ENCODE assay signal across 20 cellular contexts in genomic region chr22:48844096-48844675, GRCh38.
DNase-seq lines count a peak whose midpoint lies in the region; ATAC-seq, FAIRE-seq and TF ChIP-seq lines count a peak whose summit lies in the region.
"Had no signal": no experiment of that assay in that cellular context is flagged by ENCODE, and none has a peak within 500 bp of the region (broad histone marks: within the 10 kb centered on the region; RNA-seq: fewer than 3 reads in every experiment).

No MANE protein-coding gene starts in this region.

- no peak for TF ChIP-seq POLR2A in spleen (IDR thresholded peaks at IDR 0.05)

- H4K91ac ChIP-seq in trophoblast cell (ENCODE audit: low read depth, low read length) = no peak overlapping the region

- TF ChIP-seq CTCF in kidney (IDR thresholded peaks at IDR 0.05; ENCODE audit: borderline replicate concordance, extremely low read depth, insufficient read depth) = no peak
- no peak for TF ChIP-seq CTCF in spleen (IDR thresholded peaks at IDR 0.05 in 8 of 11, conservative IDR thresholded peaks at IDR 0.05 in 3 of 11)
- TF ChIP-seq CTCF in natural killer cell (IDR thresholded peaks at IDR 0.05) = no peak
- no peak for TF ChIP-seq CTCF in CD14-positive monocyte (IDR thresholded peaks at IDR 0.05)

- no peak for FAIRE-seq in kidney (lab: Jason Lieb, UNC)
- FAIRE-seq: G401.6, GM12892, H54 had no signal

- H3K27me3 Mint-ChIP-seq in natural killer cell (ENCODE audit: low read depth in 2 of 2) = peaks cover 0 to 16% of the 10 kb centered on the region in 2 donors
- H3K27me3 Mint-ChIP-seq in CD14-positive monocyte (ENCODE audit: low read depth in 3 of 3) = peaks cover 0 to 2% (median 0%) of the 10 kb centered on the region in 3 donors
- H3K27me3 Mint-ChIP-seq: CD4-positive, CD25-positive, alpha-beta regulatory T cell had no signal

- peaks cover 4 to 17% of the 10 kb centered on the region in 2 donors for H3K4me1 Mint-ChIP-seq in natural killer cell
- no peaks in the 10 kb centered on the region for H3K4me1 Mint-ChIP-seq in CD14-positive monocyte

- H3K36me3 ChIP-seq in kidney (ENCODE audit: control insufficient read depth in 1 of 2, insufficient read depth in 2 of 2, low read length in 2 of 2) (no peaks in the 10 kb centered on the region), trophoblast cell (ENCODE audit: control insufficient read depth in 1 of 2, insufficient read depth in 2 of 2, low read length in 2 of 2) (no peaks in the 10 kb centered on the region), spleen (no peaks in the 10 kb centered on the region)
- H3K36me3 ChIP-seq: HAP-1 had no signal

- H4K12ac ChIP-seq in trophoblast cell (ENCODE audit: low read depth, low read length) = no peak overlapping the region

- H3K23ac ChIP-seq in trophoblast cell (ENCODE audit: low read length) = peak overlapping the region; percentile 27

- H3K27ac Mint-ChIP-seq in natural killer cell (no peak overlapping the region), CD14-positive monocyte (no peak overlapping the region)
- H3K27ac Mint-ChIP-seq: CD4-positive, CD25-positive, alpha-beta regulatory T cell; CD8-positive, alpha-beta T cell; HFFc6 had no signal

- no peak overlapping the region for H2AFZ ChIP-seq in trophoblast cell (ENCODE audit: insufficient read depth, low read length, poor library complexity)

- intact Hi-C loops in Right ventricle myocardium superior (cut with DNase I) = no loop called here
- intact Hi-C loops in cardiac septum (cut with DNase I) = no loop called here
- intact Hi-C loops in kidney (cut with DNase I) = no loop called here
- intact Hi-C loops in spleen (cut with DNase I; ENCODE audit: low total_unique reads) = no loop called here
- intact Hi-C loops in natural killer cell (cut with micrococcal nuclease) = no loop called here
- intact Hi-C loops in CD14-positive monocyte (cut with micrococcal nuclease) = no loop called here

- H2BK5ac ChIP-seq in trophoblast cell (ENCODE audit: low read depth, low read length, poor library complexity) = no peak overlapping the region

- DNase-seq in Right ventricle myocardium superior (peak; percentile 17), cardiac septum (ENCODE audit: low spot score) (no peak), kidney (peak; percentile 43), trophoblast cell (no peak), spleen (peak; percentile 38), natural killer cell (no peak), CD14-positive monocyte (ENCODE audit: low spot score) (no peak), NCI-H1092 treated with DMSO at 0.1 percent for 48 hours (lab: John Stamatoyannopoulos, UW) (no peak)
- DNase-seq: C1 segment of cervical spinal cord; Caco-2; CD4-positive, CD25-positive, alpha-beta regulatory T cell; CD8-positive, alpha-beta T cell; DMS153; DND-41; GOT3; HFFc6 had no signal

- ATAC-seq in Right ventricle myocardium superior (ENCODE audit: poor library complexity) (no peak), natural killer cell (no peak)
- ATAC-seq: CD8-positive, alpha-beta T cell had no signal

- no peak overlapping the region for H3K9ac ChIP-seq in kidney (ENCODE audit: low read length in 2 of 2)
- no peak overlapping the region for H3K9ac ChIP-seq in trophoblast cell (ENCODE audit: low read length)

- no peak overlapping the region for H3K4me2 ChIP-seq in trophoblast cell (ENCODE audit: low read length)

- no peak overlapping the region for H3K14ac ChIP-seq in trophoblast cell (ENCODE audit: low read length)

- H3K4me3 ChIP-seq in kidney (ENCODE audit: low read length in 2 of 2) (no peak overlapping the region), trophoblast cell (ENCODE audit: low read depth, low read length) (no peak overlapping the region), spleen (no peak overlapping the region)
- H3K4me3 ChIP-seq: HAP-1 had no signal

- H3K79me1 ChIP-seq in trophoblast cell (ENCODE audit: low read length) = no peaks in the 10 kb centered on the region

- no peaks in the 10 kb centered on the region for H3K36me3 Mint-ChIP-seq in natural killer cell
- no peaks in the 10 kb centered on the region for H3K36me3 Mint-ChIP-seq in CD14-positive monocyte
- H3K36me3 Mint-ChIP-seq: CD4-positive, CD25-positive, alpha-beta regulatory T cell; CD8-positive, alpha-beta T cell had no signal

- no peak overlapping the region for H2BK12ac ChIP-seq in trophoblast cell (ENCODE audit: low read length)

- H3K9me3 Mint-ChIP-seq in natural killer cell (no peaks in the 10 kb centered on the region), CD14-positive monocyte (peaks cover 0 to 3% (median 0%) of the 10 kb centered on the region in 7 donors)
- H3K9me3 Mint-ChIP-seq: CD8-positive, alpha-beta T cell had no signal

- H2AK5ac ChIP-seq in trophoblast cell (ENCODE audit: low read length) = no peak overlapping the region

- H3K4me1 ChIP-seq in kidney (ENCODE audit: control insufficient read depth in 1 of 2, insufficient read depth in 1 of 2, low read depth in 1 of 2, low read length in 2 of 2) (no peaks in the 10 kb centered on the region), trophoblast cell (ENCODE audit: control insufficient read depth in 1 of 2, insufficient read depth in 2 of 2, low read length in 2 of 2) (no peaks in the 10 kb centered on the region), spleen (no peaks in the 10 kb centered on the region)
- H3K4me1 ChIP-seq: Caco-2, HAP-1 had no signal

- H2BK120ac ChIP-seq in trophoblast cell (ENCODE audit: insufficient read depth, low read length, poor library complexity) = no peak overlapping the region

- no peaks in the 10 kb centered on the region for H3K79me2 ChIP-seq in trophoblast cell (ENCODE audit: control insufficient read depth, insufficient read depth, low read length, poor library complexity)

- H3K18ac ChIP-seq in trophoblast cell (ENCODE audit: low read length) = no peak overlapping the region

- H3K4me3 Mint-ChIP-seq in natural killer cell = no peak overlapping the region
- no peak overlapping the region for H3K4me3 Mint-ChIP-seq in CD14-positive monocyte
- H3K4me3 Mint-ChIP-seq: CD8-positive, alpha-beta T cell; HFFc6 had no signal

- WGBS in trophoblast cell (ENCODE audit: extremely low coverage, insufficient coverage, insufficient read length) = no CpG with 5 or more reads among the region's 20 CpGs
- 81 to 89% (median 87%) methylated on average over 18 to 20 of the region's 20 CpGs for WGBS in spleen, 5 donors

- H4K8ac ChIP-seq in trophoblast cell (ENCODE audit: low read depth, low read length) = no peak overlapping the region

- no peak overlapping the region for H3K4ac ChIP-seq in trophoblast cell (ENCODE audit: low read depth, low read length)

- H3K9me3 ChIP-seq in kidney (ENCODE audit: control insufficient read depth in 1 of 2, low read length in 2 of 2) (no peaks in the 10 kb centered on the region), trophoblast cell (ENCODE audit: insufficient read depth, low read depth, low read length) (no peaks in the 10 kb centered on the region), spleen (no peaks in the 10 kb centered on the region)
- H3K9me3 ChIP-seq: Caco-2, HAP-1 had no signal

- no peak overlapping the region for H3K27ac ChIP-seq in kidney (ENCODE audit: low read depth in 2 of 2, low read length in 2 of 2)
- no peak overlapping the region for H3K27ac ChIP-seq in trophoblast cell (ENCODE audit: low read depth, low read length)
- H3K27ac ChIP-seq in spleen = no peak overlapping the region

- H3K27me3 ChIP-seq in trophoblast cell (ENCODE audit: insufficient read depth, low read length) (no peaks in the 10 kb centered on the region), spleen (replicated peaks in 1 of 7) (peaks cover 0 to 55% (median 0%) of the 10 kb centered on the region in 7 donors)

Comparison
In these comparisons a context has a peak if more than half of its experiments do, and no peak if none do; other contexts are left out.
1. DNase-seq: peak in Right ventricle myocardium superior (single experiment), kidney (single experiment) and spleen (single experiment); none in cardiac septum (single experiment), trophoblast cell (0 of 2), natural killer cell (single experiment), CD14-positive monocyte (single experiment) and NCI-H1092 treated with DMSO at 0.1 percent for 48 hours (single experiment).